ENCODE assay signal across 8 cellular contexts in the genomic region with DNA sequence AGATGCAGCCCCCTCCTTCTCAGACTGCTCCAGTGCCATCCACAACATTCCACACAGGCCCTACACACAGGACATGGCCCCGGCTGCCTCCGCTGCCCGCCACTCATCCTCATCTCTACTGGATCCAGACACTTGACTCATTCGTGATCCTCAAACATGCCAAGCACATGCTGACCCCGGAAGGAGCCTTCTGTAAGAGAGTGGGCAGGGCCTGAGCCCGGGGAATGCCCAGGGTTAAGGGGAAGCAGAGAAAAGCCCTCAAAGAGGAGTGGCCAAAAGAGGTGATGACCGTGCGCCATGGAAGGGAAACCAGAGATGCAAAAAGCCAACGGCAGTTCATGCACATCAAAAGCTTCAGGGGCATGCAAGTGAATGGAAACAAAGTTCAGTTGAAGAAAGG.
DNase-seq lines count a peak whose midpoint lies in the region; ATAC-seq lines count a peak whose summit lies in the region.

No MANE protein-coding gene starts in this region.

- ATAC-seq in HG03565 (IDR thresholded peaks at IDR 0.05; ENCODE audit: unreplicated experiment), result peak; percentile 87

- peak; percentile 5 to 48 (median 40) for DNase-seq in stimulated activated naive CD4-positive, alpha-beta T cell (lab: John Stamatoyannopoulos, UW)
- no peak for DNase-seq in stimulated activated naive CD4-positive, alpha-beta T cell treated with Interleukin-2 at 50 U/mL for 16 hours (lab: John Stamatoyannopoulos, UW)
- DNase-seq in central memory CD4-positive, alpha-beta T cell, result peak; percentile 31
- DNase-seq in NOMO-1 treated with dmso at 0.1 percent for 144 hours (lab: John Stamatoyannopoulos, UW; ENCODE audit: unreplicated experiment) (no peak), AG20443 (ENCODE audit: low spot score) (no peak), NCI-H1694 (lab: John Stamatoyannopoulos, UW) (no peak), RKO (ENCODE audit: low spot score) (no peak)

Comparison
In these comparisons a context has a peak if more than half of its experiments do, and no peak if none do; other contexts are left out.
1. DNase-seq: peak in stimulated activated naive CD4-positive, alpha-beta T cell (6 of 6) and central memory CD4-positive, alpha-beta T cell (single experiment); none in stimulated activated naive CD4-positive, alpha-beta T cell treated with Interleukin-2 at 50 U/mL for 16 hours (single experiment), NOMO-1 treated with dmso at 0.1 percent for 144 hours (single experiment), AG20443 (single experiment), NCI-H1694 (single experiment) and RKO (single experiment).